22 cellular contexts compared by ENCODE assay signal in the genomic region with DNA sequence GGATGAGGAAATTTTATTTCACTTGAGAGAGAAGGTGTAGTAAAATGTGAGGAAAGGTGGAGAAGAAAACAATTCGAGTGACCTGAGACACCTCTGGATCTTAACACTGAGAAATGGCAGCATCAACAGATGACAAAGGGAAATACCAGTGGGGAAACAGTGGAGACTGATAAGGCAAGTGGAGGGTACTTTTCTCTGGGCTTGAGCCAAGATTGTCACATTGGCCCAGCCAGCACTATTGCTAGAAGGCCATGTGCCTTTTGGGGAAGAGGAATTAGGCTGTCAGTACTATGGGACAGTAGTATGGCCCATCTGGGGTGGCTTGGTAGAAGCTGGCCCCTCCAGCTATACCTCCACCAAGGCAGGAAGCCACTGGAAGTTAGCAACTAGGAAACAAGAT. TPM values are rescaled to one million over a fixed set of nuclear protein-coding genes. Genes with fewer than 3 reads are reported as not detected.
"Had no signal": no experiment of that assay in that cellular context is flagged by ENCODE, and none has a peak within 500 bp of the region (broad histone marks: within the 10 kb centered on the region; RNA-seq: fewer than 3 reads in every experiment).

No MANE protein-coding gene starts in this region.

- H3K4me3 ChIP-seq: coronary artery, esophagus muscularis mucosa, pancreas, right lobe of liver, suprapubic skin, transverse colon had no signal

- ATAC-seq: pancreas; right lobe of liver; stimulated activated effector memory CD8-positive, alpha-beta T cell treated with anti-CD3 and anti-CD28 coated beads, Interleukin-12 subunit alpha, Interleukin-12 subunit beta, amount 100 ng/mL, for 72 hours; stimulated activated naive CD8-positive, alpha-beta T cell treated with anti-CD3 and anti-CD28 coated beads, Interleukin-15, amount 100 ng/mL, for 72 hours had no signal

- FAIRE-seq: bronchial epithelial cell, pancreas, small intestine, urothelium cell line had no signal

- H3K36me3 ChIP-seq: neutrophil, pancreas, right lobe of liver, suprapubic skin, transverse colon had no signal

- H3K4me1 ChIP-seq: esophagus muscularis mucosa, pancreas, right lobe of liver, suprapubic skin, transverse colon had no signal

- DNase-seq: activated CD4-positive, alpha-beta memory T cell treated with anti-CD3 and anti-CD28 coated beads, Interleukin-2, amount 10 ng/mL, durations not matched to agents 7 days and 5 days; activated CD4-positive, alpha-beta T cell treated with anti-CD3 and anti-CD28 coated beads for 48 hours; activated naive CD4-positive, alpha-beta T cell treated with anti-CD3 and anti-CD28 coated beads for 36 hours; activated T-cell treated with anti-CD3 and anti-CD28 coated beads, Interleukin-2, amount 50 U/mL, for 24 hours; amygdala; cerebellar nuclear complex; pancreas; small intestine; stimulated activated CD4-positive, alpha-beta T cell treated with anti-CD3 and anti-CD28 coated beads, Interleukin-2, amount 100 ng/mL, for 24 hours; stimulated activated naive CD8-positive, alpha-beta T cell treated with anti-CD3 and anti-CD28 coated beads, Interleukin-15, amount 100 ng/mL, for 72 hours; T-helper 1 cell; transverse colon had no signal

- H3K27me3 ChIP-seq: esophagus muscularis mucosa, pancreas, right lobe of liver had no signal

- H3K9me3 ChIP-seq: esophagus muscularis mucosa, neutrophil, pancreas, right lobe of liver, suprapubic skin, transverse colon had no signal

- H3K27ac ChIP-seq: coronary artery, esophagus muscularis mucosa, neutrophil, pancreas, right lobe of liver, suprapubic skin, transverse colon had no signal

RNA-seq across cellular contexts. Expression of a gene that starts 8.4 kb away (rescaled TPM):
- total RNA-seq: activated CD4-positive, alpha-beta memory T cell treated with anti-CD3 and anti-CD28 coated beads, Interleukin-2, amount 10 ng/mL, durations not matched to agents 7 days and 5 days; bronchial epithelial cell; mononuclear cell; pulmonary artery endothelial cell had no signal
